In genomic region chr19:18333680-18334079, GRCh38 we compare ENCODE assay signal across 18 cellular contexts. TPM values are rescaled to one million over a fixed set of nuclear protein-coding genes. Genes with fewer than 3 reads are reported as not detected.
DNase-seq lines count a peak whose midpoint lies in the region; ATAC-seq, FAIRE-seq and TF ChIP-seq lines count a peak whose summit lies in the region.
"Had no signal": no experiment of that assay in that cellular context is flagged by ENCODE, and none has a peak within 500 bp of the region (broad histone marks: within the 10 kb centered on the region; RNA-seq: fewer than 3 reads in every experiment).

No MANE protein-coding gene starts in this region.

- H3K9ac ChIP-seq in K562 (ENCODE audit: insufficient read depth in 1 of 2, low read depth in 2 of 2, low read length in 2 of 2) (peak overlapping the region in 1 of 2 experiments; percentile 52; a peak in 1 of 4 replicates), kidney (ENCODE audit: low read length in 2 of 2) (peak overlapping the region in 1 of 2 donors; percentile 61), neuronal stem cell (ENCODE audit: low read depth, low read length, poor library complexity) (no peak overlapping the region)

- peak overlapping the region; percentile 76 for H2AFZ ChIP-seq in PC-9
- no peak overlapping the region for H2AFZ ChIP-seq in K562 (ENCODE audit: low read depth, low read length)
- no peak overlapping the region for H2AFZ ChIP-seq in neuronal stem cell (ENCODE audit: low read length)

- H3K79me2 ChIP-seq in PC-9 (ENCODE audit: low read depth) = no peaks in the 10 kb centered on the region; the same call in 1 of the 2 replicates
- H3K79me2 ChIP-seq in K562 (ENCODE audit: control insufficient read depth, insufficient read depth, low read length) = no peaks in the 10 kb centered on the region

- no peak overlapping the region for H2BK5ac ChIP-seq in neuronal stem cell (ENCODE audit: low read length)

- WGBS in K562 (ENCODE audit: insufficient coverage, low coverage, missing lambda C conversion rate) = 22% methylated on average over 3 of the region's 6 CpGs
- WGBS in neuronal stem cell (ENCODE audit: extremely low coverage in 2 of 2, insufficient read length in 2 of 2, insufficient replicate concordance in 1 of 2), 2 donors = no CpG with 5 or more reads among the region's 6 CpGs

- H2BK120ac ChIP-seq in neuronal stem cell (ENCODE audit: low read depth, low read length) = no peak overlapping the region

- H3K4me3 ChIP-seq in PC-9 (peak overlapping the region; percentile 19; the same call in 1 of the 2 replicates), K562 (no peak overlapping the region), kidney (ENCODE audit: low read length in 2 of 2) (no peak overlapping the region), neuronal stem cell (ENCODE audit: low read length in 2 of 2) (no peak overlapping the region)
- H3K4me3 ChIP-seq: GM23338 had no signal

- H3K9me3 ChIP-seq in PC-9 (ENCODE audit: insufficient read depth, low read depth) = no peaks in the 10 kb centered on the region
- H3K9me3 ChIP-seq in K562 (replicated peaks; ENCODE audit: control insufficient read depth, insufficient read depth, low read depth, low read length) = no peaks in the 10 kb centered on the region; the same call in 1 of the 2 replicates
- H3K9me3 ChIP-seq in kidney (ENCODE audit: control insufficient read depth in 1 of 2, low read length in 2 of 2) = no peaks in the 10 kb centered on the region
- peaks cover 0 to 3% of the 10 kb centered on the region in 2 donors for H3K9me3 ChIP-seq in neuronal stem cell (replicated peaks in 1 of 2; ENCODE audit: control insufficient read depth in 2 of 2, insufficient read depth in 1 of 2, low read depth in 1 of 2, low read length in 2 of 2)
- H3K9me3 ChIP-seq: BE2C had no signal

- no peak for FAIRE-seq in K562 (lab: Jason Lieb, UNC)
- FAIRE-seq in kidney (lab: Jason Lieb, UNC) = no peak
- FAIRE-seq: A204.1, G401.6, GM12891 had no signal

- H3K4ac ChIP-seq in neuronal stem cell (ENCODE audit: low read length) = no peak overlapping the region

- H3F3A ChIP-seq in PC-9 (ENCODE audit: insufficient read depth, low read depth) = peaks cover 44% of the 10 kb centered on the region

- intact Hi-C loops in PC-9 (cut with micrococcal nuclease; ENCODE audit: unreplicated experiment) (no loop called here), K562 (cut with micrococcal nuclease) (no loop called here), kidney (cut with DNase I) (no loop called here)

- no peak overlapping the region for H4K91ac ChIP-seq in neuronal stem cell (ENCODE audit: low read depth, low read length, poor library complexity)

- in situ Hi-C loops in K562 (cut with MboI) = no loop called here

- H3K9me2 ChIP-seq in PC-9 (ENCODE audit: insufficient read depth) = no peaks in the 10 kb centered on the region

- BruUV-seq in PC-9 (replicated peaks; lab: Mats Ljungman, UMichigan) (no TSS peak), K562 (replicated peaks; lab: Mats Ljungman, UMichigan) (no TSS peak)

- H3K4me1 ChIP-seq in PC-9 (replicated peaks; ENCODE audit: insufficient read depth) (peaks cover 41% of the 10 kb centered on the region), K562 (replicated peaks in 1 of 2; ENCODE audit: control insufficient read depth in 2 of 2, insufficient read depth in 2 of 2, low read length in 2 of 2) (peaks cover 8 to 31% of the 10 kb centered on the region in 2 experiments; a peak in 4 of 5 replicates), kidney (ENCODE audit: control insufficient read depth in 1 of 2, insufficient read depth in 1 of 2, low read depth in 1 of 2, low read length in 2 of 2) (peaks cover 15 to 18% of the 10 kb centered on the region in 2 donors), neuronal stem cell (ENCODE audit: control insufficient read depth in 2 of 2, insufficient read depth in 1 of 2, low read depth in 1 of 2, low read length in 2 of 2) (peaks cover 0 to 3% of the 10 kb centered on the region in 2 donors)
- H3K4me1 ChIP-seq: BE2C had no signal

- H4K20me1 ChIP-seq in PC-9 (ENCODE audit: insufficient read depth) (no peaks in the 10 kb centered on the region), K562 (replicated peaks; ENCODE audit: control insufficient read depth, insufficient read depth, low read length) (no peaks in the 10 kb centered on the region)

- TF ChIP-seq RAD21 in K562 (CRISPR knock-in tag; conservative IDR thresholded peaks at IDR 0.05 in 1 of 2, IDR thresholded peaks at IDR 0.05 in 1 of 2) = no peak

- H3K36me3 ChIP-seq in PC-9 (ENCODE audit: low read depth) (no peaks in the 10 kb centered on the region), K562 (ENCODE audit: control insufficient read depth, insufficient read depth, low read length) (no peaks in the 10 kb centered on the region), kidney (ENCODE audit: control insufficient read depth in 1 of 2, insufficient read depth in 2 of 2, low read length in 2 of 2) (no peaks in the 10 kb centered on the region), neuronal stem cell (replicated peaks in 1 of 2; ENCODE audit: control insufficient read depth in 2 of 2, insufficient read depth in 2 of 2, low read length in 2 of 2) (no peaks in the 10 kb centered on the region)
- H3K36me3 ChIP-seq: BE2C had no signal

- POLR2A ChIA-PET in PC-9 (lab: Charles Lee; ENCODE audit: unreplicated experiment) = interaction anchor here (0.6 to 0.9 kb wide), 4 partner anchors 52 to 474 kb away, joined by 3 to 16 read pairs (median 5); no protein-coding TSS in a partner anchor
- POLR2A ChIA-PET in K562 (lab: Yijun Ruan, JAX) = interaction anchor here (1.6 to 9.8 kb wide), 3 partner anchors 54 to 58 kb away, joined by 5 to 122 read pairs (median 21); partner anchors contain the start of gene JUND

- TF ChIP-seq CTCF in PC-9 (conservative IDR thresholded peaks at IDR 0.05) = no peak
- TF ChIP-seq CTCF in K562 (IDR thresholded peaks at IDR 0.05 in 2 of 3, conservative IDR thresholded peaks at IDR 0.05 in 1 of 3; ENCODE audit: insufficient read depth in 2 of 3, low read depth in 1 of 3, low read length in 3 of 3) = no peak
- no peak for TF ChIP-seq CTCF in kidney (IDR thresholded peaks at IDR 0.05; ENCODE audit: borderline replicate concordance, extremely low read depth, insufficient read depth)

- ATAC-seq in K562 (0 out of 3 replicates have a peak, but pooled peaks have one; percentile 29), GM21576 (IDR thresholded peaks at IDR 0.05; ENCODE audit: unreplicated experiment) (no peak)
- ATAC-seq: GM23338 had no signal

- no peak overlapping the region for H4K8ac ChIP-seq in neuronal stem cell (ENCODE audit: low read depth, low read length)

- H3K4me2 ChIP-seq in PC-9 (peak overlapping the region; percentile 71), K562 (ENCODE audit: insufficient read depth, low read length) (no peak overlapping the region), neuronal stem cell (ENCODE audit: insufficient read depth, low read length, poor library complexity, severe bottlenecking) (no peak overlapping the region)
- H3K4me2 ChIP-seq: GM23338 had no signal

- no peak for TF ChIP-seq EP300 in K562 (IDR thresholded peaks at IDR 0.05; ENCODE audit: low read length)

- H3K14ac ChIP-seq in neuronal stem cell (ENCODE audit: low read length) = no peak overlapping the region

- no peak for TF ChIP-seq POLR2A in K562 (conservative IDR thresholded peaks at IDR 0.05)

- peak overlapping the region; percentile 89 for H3K27ac ChIP-seq in PC-9
- H3K27ac ChIP-seq in K562 (ENCODE audit: extremely low read depth, low read depth, low read length) = no peak overlapping the region
- H3K27ac ChIP-seq in kidney (ENCODE audit: low read depth in 2 of 2, low read length in 2 of 2) = peak overlapping the region; percentile 65 to 86
- no peak overlapping the region for H3K27ac ChIP-seq in neuronal stem cell (replicated peaks; ENCODE audit: low read length)
- H3K27ac ChIP-seq: C4-2B had no signal

- CTCF ChIA-PET in PC-9 (lab: Charles Lee) (no interaction called here), K562 (lab: Yijun Ruan, JAX; ENCODE audit: low intra/inter-chr PET ratio) (no interaction called here)

- no peaks in the 10 kb centered on the region for H3K79me1 ChIP-seq in neuronal stem cell (ENCODE audit: low read depth, low read length)

- H3K27me3 ChIP-seq in PC-9 (ENCODE audit: insufficient read depth, low read depth) (no peaks in the 10 kb centered on the region), K562 (ENCODE audit: control insufficient read depth in 2 of 2, insufficient read depth in 2 of 2, low read length in 2 of 2) (no peaks in the 10 kb centered on the region), neuronal stem cell (ENCODE audit: control insufficient read depth in 3 of 3, insufficient read depth in 3 of 3, low read depth in 1 of 3, low read length in 3 of 3) (peaks cover 0 to 2% (median 0%) of the 10 kb centered on the region in 3 experiments)
- H3K27me3 ChIP-seq: BE2C had no signal

- H2BK12ac ChIP-seq in neuronal stem cell (ENCODE audit: low read length) = no peak overlapping the region

- H2BK15ac ChIP-seq in neuronal stem cell (ENCODE audit: low read length) = no peak overlapping the region

- DNase-seq in PC-9 = peak; percentile 78 to 94
- DNase-seq in K562 (ENCODE audit: extremely low read depth in 1 of 4, low spot score in 3 of 4) = no peak
- DNase-seq in kidney = no peak
- DNase-seq in renal cortical epithelial cell (ENCODE audit: low read depth) = peak; percentile 38
- no peak for DNase-seq in NCI-H2081 (lab: John Stamatoyannopoulos, UW)
- no peak for DNase-seq in KG1 (lab: John Stamatoyannopoulos, UW)
- no peak for DNase-seq in neuronal stem cell (ENCODE audit: low spot score)
- DNase-seq: BE2C; CD4-positive, alpha-beta memory T cell; DMS153; DMS79 treated with DMSO at 0.1 percent for 48 hours; EL had no signal

- H3K18ac ChIP-seq in neuronal stem cell (ENCODE audit: low read length) = no peak overlapping the region

- H3K23ac ChIP-seq in neuronal stem cell (ENCODE audit: low read depth, low read length, poor library complexity) = no peak overlapping the region

- no peaks in the 10 kb centered on the region for H3K9me1 ChIP-seq in K562 (ENCODE audit: control insufficient read depth, insufficient read depth, low read length)

- no peak overlapping the region for H2AK5ac ChIP-seq in neuronal stem cell (ENCODE audit: low read depth, low read length)

RNA-seq across cellular contexts. Expression of gene PGPEP1, which starts 6.7 kb away (rescaled TPM):
- total RNA-seq in PC-9 (2021) = 42.0 and 53.6 TPM in 2 replicates
- 44.2 and 152 TPM in 2 replicates for total RNA-seq in K562 (2011; cell fraction: chromatin; rRNA removed; ENCODE audit: low replicate concordance)
- total RNA-seq in K562 (2011; cell fraction: nucleolus; rRNA removed) = 93.0 and 102 TPM in 2 replicates
- total RNA-seq in K562 (2011; cell fraction: nucleoplasm; rRNA removed) = 67.2 and 79.3 TPM in 2 replicates
- total RNA-seq in K562 (2014; rRNA removed) = 29.5 and 33.8 TPM in 2 replicates
- total RNA-seq in K562 (2014; rRNA removed; fragmentation: Illumina TruSeq; extraction: Trizol) = 32.2 and 33.5 TPM in 2 replicates
- total RNA-seq in K562 (2015; rRNA removed; fragmentation: Illumina TruSeq; extraction: Trizol) = 37.3 and 38.5 TPM in 2 replicates
- 61.7 and 69.6 TPM in 2 replicates for total RNA-seq in K562 (2021)
- 37.8 and 43.0 TPM in 2 replicates for polyA plus RNA-seq in K562 (2011; rRNA removed)
- 33.8 and 35.3 TPM in 2 replicates for polyA plus RNA-seq in K562 (2011; cell fraction: cytosol; rRNA removed)
- 40.8 and 54.8 TPM in 2 replicates for polyA plus RNA-seq in K562 (2011; cell fraction: nucleus; rRNA removed)
- polyA plus RNA-seq in K562 (2012) = 28.3 and 41.7 TPM in 2 replicates
- polyA plus RNA-seq in K562 (2014; fragmentation: Illumina TruSeq; extraction: Trizol) = 36.1 and 36.4 TPM in 2 replicates
- 10 to 100 TPM in 1 of 2 experiments, 1 to 10 TPM in 1; 10.0 to 13.4 TPM for polyA plus RNA-seq in K562 (2014; fragmentation: Nextera tagmentation; extraction: Ambion mirVana)
- 32.1 and 33.5 TPM in 2 replicates for polyA plus RNA-seq in K562 (2014; rRNA removed)
- 49.2 and 73.9 TPM in 2 replicates for polyA minus RNA-seq in K562 (2011; rRNA and poly(A)+ RNA removed)
- polyA minus RNA-seq in K562 (2011; cell fraction: cytosol; rRNA and poly(A)+ RNA removed) = 39.5 and 43.2 TPM in 2 replicates
- polyA minus RNA-seq in K562 (2011; cell fraction: nucleus; rRNA and poly(A)+ RNA removed) = 33.0 and 37.7 TPM in 2 replicates
- total RNA-seq in kidney = 54.5 TPM
- polyA plus RNA-seq in kidney (ENCODE audit: insufficient read depth, low read depth, low replicate concordance) = 76.1 TPM
- 24.0 and 33.2 TPM in 2 replicates for total RNA-seq in renal cortical epithelial cell
- polyA plus RNA-seq in neuronal stem cell (2013, experiment 1 of 2) = 10.5 TPM
- polyA plus RNA-seq in neuronal stem cell (2013, experiment 2 of 2) = 10.8 TPM

RNA-seq across cellular contexts. Expression of gene LSM4, which starts 10.8 kb away (rescaled TPM):
- 291 and 323 TPM in 2 replicates for total RNA-seq in PC-9 (2021)
- 34.5 and 96.0 TPM in 2 replicates for total RNA-seq in K562 (2011; cell fraction: chromatin; rRNA removed; ENCODE audit: low replicate concordance)
- total RNA-seq in K562 (2011; cell fraction: nucleolus; rRNA removed) = 110 and 120 TPM in 2 replicates
- total RNA-seq in K562 (2011; cell fraction: nucleoplasm; rRNA removed) = 70.1 and 74.1 TPM in 2 replicates
- total RNA-seq in K562 (2014; rRNA removed) = 763 and 822 TPM in 2 replicates
- 202 and 208 TPM in 2 replicates for total RNA-seq in K562 (2014; rRNA removed; fragmentation: Illumina TruSeq; extraction: Trizol)
- total RNA-seq in K562 (2015; rRNA removed; fragmentation: Illumina TruSeq; extraction: Trizol) = 273 and 275 TPM in 2 replicates
- total RNA-seq in K562 (2021) = 362 and 385 TPM in 2 replicates
- 188 and 201 TPM in 2 replicates for polyA plus RNA-seq in K562 (2011; rRNA removed)
- 294 and 432 TPM in 2 replicates for polyA plus RNA-seq in K562 (2011; cell fraction: cytosol; rRNA removed)
- polyA plus RNA-seq in K562 (2011; cell fraction: nucleus; rRNA removed) = 206 and 249 TPM in 2 replicates
- polyA plus RNA-seq in K562 (2012) = 245 and 279 TPM in 2 replicates
- 126 and 203 TPM in 2 replicates for polyA plus RNA-seq in K562 (2014; fragmentation: Illumina TruSeq; extraction: Trizol)
- 10 to 100 TPM; 11.9 to 29.7 TPM for polyA plus RNA-seq in K562 (2014; fragmentation: Nextera tagmentation; extraction: Ambion mirVana)
- polyA plus RNA-seq in K562 (2014; rRNA removed) = 674 and 746 TPM in 2 replicates
- polyA minus RNA-seq in K562 (2011; rRNA and poly(A)+ RNA removed) = 38.4 and 39.9 TPM in 2 replicates
- polyA minus RNA-seq in K562 (2011; cell fraction: cytosol; rRNA and poly(A)+ RNA removed) = 64.5 and 67.5 TPM in 2 replicates
- 48.1 and 57.9 TPM in 2 replicates for polyA minus RNA-seq in K562 (2011; cell fraction: nucleus; rRNA and poly(A)+ RNA removed)
- total RNA-seq in kidney = 87.7 TPM
- 245 TPM for polyA plus RNA-seq in kidney (ENCODE audit: insufficient read depth, low read depth, low replicate concordance)
- 115 and 223 TPM in 2 replicates for total RNA-seq in renal cortical epithelial cell
- 355 TPM for polyA plus RNA-seq in neuronal stem cell (2013, experiment 1 of 2)
- 349 TPM for polyA plus RNA-seq in neuronal stem cell (2013, experiment 2 of 2)

RNA-seq across cellular contexts. Expression of gene JUND, which starts 52.3 kb away (rescaled TPM):
- total RNA-seq in PC-9 (2021) (115 and 150 TPM in 2 replicates), K562 (2014; rRNA removed) (279 and 297 TPM in 2 replicates), K562 (2014; rRNA removed; fragmentation: Illumina TruSeq; extraction: Trizol) (17.4 and 22.6 TPM in 2 replicates), K562 (2015; rRNA removed; fragmentation: Illumina TruSeq; extraction: Trizol) (33.1 and 33.7 TPM in 2 replicates), K562 (2021) (245 and 286 TPM in 2 replicates), kidney (181 TPM), renal cortical epithelial cell (140 and 234 TPM in 2 replicates)
- 31.7 and 143 TPM in 2 replicates for total RNA-seq in K562 (2011; cell fraction: chromatin; rRNA removed; ENCODE audit: low replicate concordance)
- 201 and 240 TPM in 2 replicates for total RNA-seq in K562 (2011; cell fraction: nucleolus; rRNA removed)
- total RNA-seq in K562 (2011; cell fraction: nucleoplasm; rRNA removed) = 97.7 and 104 TPM in 2 replicates
- polyA plus RNA-seq in K562 (2011; rRNA removed) (74.2 and 83.0 TPM in 2 replicates), K562 (2014; fragmentation: Illumina TruSeq; extraction: Trizol) (42.3 and 63.5 TPM in 2 replicates), K562 (2014; fragmentation: Nextera tagmentation; extraction: Ambion mirVana) (10 to 100 TPM in 1 of 2 experiments, 1 to 10 TPM in 1; 6.4 to 11.8 TPM), K562 (2014; rRNA removed) (210 and 216 TPM in 2 replicates), kidney (ENCODE audit: insufficient read depth, low read depth, low replicate concordance) (117 TPM)
- polyA plus RNA-seq in K562 (2011; cell fraction: cytosol; rRNA removed) = 93.8 and 405 TPM in 2 replicates
- polyA plus RNA-seq in K562 (2011; cell fraction: nucleus; rRNA removed) = 78.6 and 150 TPM in 2 replicates
- 73.8 and 111 TPM in 2 replicates for polyA plus RNA-seq in K562 (2012)
- polyA minus RNA-seq in K562 (2011; rRNA and poly(A)+ RNA removed) = 27.0 and 65.5 TPM in 2 replicates
- polyA minus RNA-seq in K562 (2011; cell fraction: cytosol; rRNA and poly(A)+ RNA removed) = 243 and 277 TPM in 2 replicates
- polyA minus RNA-seq in K562 (2011; cell fraction: nucleus; rRNA and poly(A)+ RNA removed) = 89.5 and 108 TPM in 2 replicates
- 126 TPM for polyA plus RNA-seq in neuronal stem cell (2013, experiment 1 of 2)
- 119 TPM for polyA plus RNA-seq in neuronal stem cell (2013, experiment 2 of 2)

RNA-seq across cellular contexts. Expression of gene GDF15, which starts 52.3 kb away (rescaled TPM):
- total RNA-seq in PC-9 (2021) = 15.1 and 17.2 TPM in 2 replicates
- total RNA-seq in K562 (2011; cell fraction: chromatin; rRNA removed; ENCODE audit: low replicate concordance) = 25.1 and 116 TPM in 2 replicates
- 214 and 262 TPM in 2 replicates for total RNA-seq in K562 (2011; cell fraction: nucleolus; rRNA removed)
- 94.6 and 109 TPM in 2 replicates for total RNA-seq in K562 (2011; cell fraction: nucleoplasm; rRNA removed)
- 78.0 and 82.4 TPM in 2 replicates for total RNA-seq in K562 (2014; rRNA removed)
- total RNA-seq in K562 (2014; rRNA removed; fragmentation: Illumina TruSeq; extraction: Trizol) = 7.3 TPM in 2 replicates
- total RNA-seq in K562 (2015; rRNA removed; fragmentation: Illumina TruSeq; extraction: Trizol) = 10.1 and 11.0 TPM in 2 replicates
- 69.8 and 74.5 TPM in 2 replicates for total RNA-seq in K562 (2021)
- polyA plus RNA-seq in K562 (2011; rRNA removed) = 12.5 TPM in 2 replicates
- 31.8 and 127 TPM in 2 replicates for polyA plus RNA-seq in K562 (2011; cell fraction: cytosol; rRNA removed)
- polyA plus RNA-seq in K562 (2011; cell fraction: nucleus; rRNA removed) = 21.6 and 59.4 TPM in 2 replicates
- 50.1 and 369 TPM in 2 replicates for polyA plus RNA-seq in K562 (2012)
- polyA plus RNA-seq in K562 (2014; fragmentation: Illumina TruSeq; extraction: Trizol) = 19.3 and 47.1 TPM in 2 replicates
- polyA plus RNA-seq in K562 (2014; fragmentation: Nextera tagmentation; extraction: Ambion mirVana) = 1 to 10 TPM; 2.3 to 2.9 TPM
- 57.2 and 67.4 TPM in 2 replicates for polyA plus RNA-seq in K562 (2014; rRNA removed)
- 2.4 and 5.6 TPM in 2 replicates for polyA minus RNA-seq in K562 (2011; rRNA and poly(A)+ RNA removed)
- polyA minus RNA-seq in K562 (2011; cell fraction: cytosol; rRNA and poly(A)+ RNA removed) = 31.8 and 32.2 TPM in 2 replicates
- polyA minus RNA-seq in K562 (2011; cell fraction: nucleus; rRNA and poly(A)+ RNA removed) = 18.5 and 24.2 TPM in 2 replicates
- 51.2 TPM for total RNA-seq in kidney
- polyA plus RNA-seq in kidney (ENCODE audit: insufficient read depth, low read depth, low replicate concordance) = 154 TPM
- total RNA-seq in renal cortical epithelial cell = 108 and 190 TPM in 2 replicates
- polyA plus RNA-seq in neuronal stem cell (2013, experiment 1 of 2) = 5.3 TPM
- polyA plus RNA-seq in neuronal stem cell (2013, experiment 2 of 2) = 5.1 TPM
- polyA plus RNA-seq: CD4-positive, alpha-beta memory T cell had no signal

RNA-seq across cellular contexts. Expression of gene IQCN, which starts 59.4 kb away (rescaled TPM):
- total RNA-seq in PC-9 (2021) = 5.6 and 7.3 TPM in 2 replicates
- 0.35 and 0.67 TPM in 2 replicates for total RNA-seq in K562 (2011; cell fraction: chromatin; rRNA removed; ENCODE audit: low replicate concordance)
- total RNA-seq in K562 (2011; cell fraction: nucleolus; rRNA removed) = 0.17 and 0.39 TPM in 2 replicates
- 0.29 and 0.38 TPM in 2 replicates for total RNA-seq in K562 (2011; cell fraction: nucleoplasm; rRNA removed)
- 0.04 and 0.05 TPM in 2 replicates for total RNA-seq in K562 (2014; rRNA removed)
- total RNA-seq in K562 (2014; rRNA removed; fragmentation: Illumina TruSeq; extraction: Trizol) = 0.04 TPM in 1 of 2 replicates, not detected in the other
- 0.04 and 0.07 TPM in 2 replicates for total RNA-seq in K562 (2015; rRNA removed; fragmentation: Illumina TruSeq; extraction: Trizol)
- total RNA-seq in K562 (2021) = 0.07 and 0.16 TPM in 2 replicates
- 0.01 and 0.03 TPM in 2 replicates for polyA plus RNA-seq in K562 (2011; rRNA removed)
- 0.01 TPM in 1 of 2 replicates, not detected in the other for polyA plus RNA-seq in K562 (2011; cell fraction: cytosol; rRNA removed)
- 0.06 and 0.33 TPM in 2 replicates for polyA plus RNA-seq in K562 (2011; cell fraction: nucleus; rRNA removed)
- 0.05 and 0.35 TPM in 2 replicates for polyA plus RNA-seq in K562 (2012)
- 0.01 and 0.03 TPM in 2 replicates for polyA plus RNA-seq in K562 (2014; fragmentation: Illumina TruSeq; extraction: Trizol)
- polyA plus RNA-seq in K562 (2014; fragmentation: Nextera tagmentation; extraction: Ambion mirVana) = not detected
- polyA plus RNA-seq in K562 (2014; rRNA removed) = not detected in 2 replicates
- 0.21 TPM in 1 of 2 replicates, not detected in the other for polyA minus RNA-seq in K562 (2011; rRNA and poly(A)+ RNA removed)
- polyA minus RNA-seq in K562 (2011; cell fraction: cytosol; rRNA and poly(A)+ RNA removed) = not detected in 2 replicates
- 0.22 and 0.27 TPM in 2 replicates for polyA minus RNA-seq in K562 (2011; cell fraction: nucleus; rRNA and poly(A)+ RNA removed)
- 6.3 TPM for total RNA-seq in kidney
- 0.82 TPM for polyA plus RNA-seq in kidney (ENCODE audit: insufficient read depth, low read depth, low replicate concordance)
- 0.50 TPM in 1 of 2 replicates, not detected in the other for total RNA-seq in renal cortical epithelial cell
- 0.81 TPM for polyA plus RNA-seq in neuronal stem cell (2013, experiment 1 of 2)
- polyA plus RNA-seq in neuronal stem cell (2013, experiment 2 of 2) = 1.1 TPM
- polyA plus RNA-seq: GM23338 had no signal

Comparison
In these comparisons a context has a peak if more than half of its experiments do, and no peak if none do; other contexts are left out.
1. DNase-seq: peak in PC-9 (2 of 2) and renal cortical epithelial cell (single experiment); none in K562 (0 of 4), kidney (single experiment), NCI-H2081 (0 of 2), KG1 (single experiment) and neuronal stem cell (single experiment).
2. H3K27ac ChIP-seq: peak in PC-9 (single experiment) and kidney (2 of 2); none in K562 (single experiment) and neuronal stem cell (single experiment).